In genomic region chr5:151155149-151155776, GRCh38 we compare ENCODE assay signal across 1 cellular context.
TF ChIP-seq lines count a peak whose summit lies in the region.

No MANE protein-coding gene starts in this region.

TF ChIP-seq in GM12878, 131 proteins besides CTCF, POLR2A, EP300 and RAD21 (continued from another document):
- TF ChIP-seq NKRF (conservative IDR thresholded peaks at IDR 0.05) (peak; percentile 12; the same call in 1 of the 2 replicates), SMAD5 (IDR thresholded peaks at IDR 0.05; ENCODE audit: low read depth) (peak; percentile 15; the same call in 1 of the 2 replicates), CREM (IDR thresholded peaks at IDR 0.05; ENCODE audit: low read depth) (peak; percentile 19; the same call in 1 of the 2 replicates), PKNOX1 (IDR thresholded peaks at IDR 0.05) (peak; percentile 11; the same call in 1 of the 2 replicates), YBX1 (IDR thresholded peaks at IDR 0.05) (no peak), ASH2L (IDR thresholded peaks at IDR 0.05; ENCODE audit: borderline replicate concordance, low read depth) (no peak), HDAC6 (IDR thresholded peaks at IDR 0.05; ENCODE audit: unreplicated experiment) (no peak), USF1 (IDR thresholded peaks at IDR 0.05; ENCODE audit: borderline replicate concordance, extremely low read length, insufficient read depth, low read depth, low read length) (no peak), BMI1 (IDR thresholded peaks at IDR 0.05; ENCODE audit: borderline replicate concordance) (no peak), SP1 (IDR thresholded peaks at IDR 0.05; ENCODE audit: low read depth, low read length) (no peak), MLLT1 (IDR thresholded peaks at IDR 0.05) (no peak)
- TF ChIP-seq, protein P1, sequence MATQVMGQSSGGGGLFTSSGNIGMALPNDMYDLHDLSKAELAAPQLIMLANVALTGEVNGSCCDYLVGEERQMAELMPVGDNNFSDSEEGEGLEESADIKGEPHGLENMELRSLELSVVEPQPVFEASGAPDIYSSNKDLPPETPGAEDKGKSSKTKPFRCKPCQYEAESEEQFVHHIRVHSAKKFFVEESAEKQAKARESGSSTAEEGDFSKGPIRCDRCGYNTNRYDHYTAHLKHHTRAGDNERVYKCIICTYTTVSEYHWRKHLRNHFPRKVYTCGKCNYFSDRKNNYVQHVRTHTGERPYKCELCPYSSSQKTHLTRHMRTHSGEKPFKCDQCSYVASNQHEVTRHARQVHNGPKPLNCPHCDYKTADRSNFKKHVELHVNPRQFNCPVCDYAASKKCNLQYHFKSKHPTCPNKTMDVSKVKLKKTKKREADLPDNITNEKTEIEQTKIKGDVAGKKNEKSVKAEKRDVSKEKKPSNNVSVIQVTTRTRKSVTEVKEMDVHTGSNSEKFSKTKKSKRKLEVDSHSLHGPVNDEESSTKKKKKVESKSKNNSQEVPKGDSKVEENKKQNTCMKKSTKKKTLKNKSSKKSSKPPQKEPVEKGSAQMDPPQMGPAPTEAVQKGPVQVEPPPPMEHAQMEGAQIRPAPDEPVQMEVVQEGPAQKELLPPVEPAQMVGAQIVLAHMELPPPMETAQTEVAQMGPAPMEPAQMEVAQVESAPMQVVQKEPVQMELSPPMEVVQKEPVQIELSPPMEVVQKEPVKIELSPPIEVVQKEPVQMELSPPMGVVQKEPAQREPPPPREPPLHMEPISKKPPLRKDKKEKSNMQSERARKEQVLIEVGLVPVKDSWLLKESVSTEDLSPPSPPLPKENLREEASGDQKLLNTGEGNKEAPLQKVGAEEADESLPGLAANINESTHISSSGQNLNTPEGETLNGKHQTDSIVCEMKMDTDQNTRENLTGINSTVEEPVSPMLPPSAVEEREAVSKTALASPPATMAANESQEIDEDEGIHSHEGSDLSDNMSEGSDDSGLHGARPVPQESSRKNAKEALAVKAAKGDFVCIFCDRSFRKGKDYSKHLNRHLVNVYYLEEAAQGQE (IDR thresholded peaks at IDR 0.05; ENCODE audit: low read depth, low read length), result no peak
- TF ChIP-seq, protein P2, sequence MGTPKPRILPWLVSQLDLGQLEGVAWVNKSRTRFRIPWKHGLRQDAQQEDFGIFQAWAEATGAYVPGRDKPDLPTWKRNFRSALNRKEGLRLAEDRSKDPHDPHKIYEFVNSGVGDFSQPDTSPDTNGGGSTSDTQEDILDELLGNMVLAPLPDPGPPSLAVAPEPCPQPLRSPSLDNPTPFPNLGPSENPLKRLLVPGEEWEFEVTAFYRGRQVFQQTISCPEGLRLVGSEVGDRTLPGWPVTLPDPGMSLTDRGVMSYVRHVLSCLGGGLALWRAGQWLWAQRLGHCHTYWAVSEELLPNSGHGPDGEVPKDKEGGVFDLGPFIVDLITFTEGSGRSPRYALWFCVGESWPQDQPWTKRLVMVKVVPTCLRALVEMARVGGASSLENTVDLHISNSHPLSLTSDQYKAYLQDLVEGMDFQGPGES (IDR thresholded peaks at IDR 0.05), result no peak
TF ChIP-seq in GM12878: peak in this region for 16.
